Comparison of ENCODE assay signal across 7 cellular contexts in the genomic region with DNA sequence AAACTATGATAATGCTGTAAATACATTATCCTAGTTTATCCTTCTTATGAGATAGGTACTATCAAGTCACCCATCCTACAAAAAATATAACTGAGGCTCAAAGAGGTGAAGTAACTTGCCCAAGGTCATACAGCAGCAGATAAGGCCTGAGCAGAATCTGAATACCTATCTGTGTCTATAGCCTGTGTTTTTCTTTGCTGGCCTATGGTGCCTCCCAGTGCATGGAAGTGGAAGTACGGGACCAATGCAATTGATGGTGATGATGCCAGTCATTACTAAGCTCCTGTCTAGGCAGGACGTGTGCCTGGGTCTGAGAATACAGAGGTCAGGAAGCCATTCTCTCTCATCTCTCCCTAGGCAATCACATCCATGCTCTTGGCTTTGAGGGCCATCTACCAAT.
DNase-seq lines count a peak whose midpoint lies in the region; ATAC-seq, FAIRE-seq and TF ChIP-seq lines count a peak whose summit lies in the region.

No MANE protein-coding gene starts in this region.

- H3K9me1 ChIP-seq in keratinocyte (ENCODE audit: control insufficient read depth, extremely low read depth, insufficient read depth, low read length): no peaks in the 10 kb centered on the region

- H3K9me3 Mint-ChIP-seq in activated naive CD8-positive, alpha-beta T cell treated with anti-CD3 and anti-CD28 coated beads, Interleukin-2, amount 50 U/mL, for 24 hours: no peaks in the 10 kb centered on the region

- FAIRE-seq in keratinocyte (lab: Jason Lieb, UNC): peak; percentile 60

- H3K9me3 ChIP-seq in NT2/D1 (ENCODE audit: insufficient read depth, low read length) (no peaks in the 10 kb centered on the region), keratinocyte (ENCODE audit: control insufficient read depth, low read depth, low read length) (no peaks in the 10 kb centered on the region)

- dilution Hi-C loops in keratinocyte (cut with MboI; ENCODE audit: extremely low pct_ligation_motif_present, low sequenced_read_pairs): no loop called here

- no peaks in the 10 kb centered on the region for H3K36me3 ChIP-seq in NT2/D1 (ENCODE audit: insufficient read depth, insufficient read length, low read length)
- H3K36me3 ChIP-seq in keratinocyte (ENCODE audit: control insufficient read depth in 2 of 2, extremely low read depth in 1 of 2, insufficient read depth in 2 of 2, low read length in 2 of 2): peaks cover 61 to 87% of the 10 kb centered on the region in 2 experiments

- peaks cover 8% of the 10 kb centered on the region for H4K20me1 ChIP-seq in keratinocyte (ENCODE audit: control insufficient read depth, extremely low read depth, insufficient read depth, low read length)

- H3K79me2 ChIP-seq in keratinocyte (ENCODE audit: control insufficient read depth, insufficient read depth, low read length): peaks cover 4% of the 10 kb centered on the region

- no peak overlapping the region for H2AFZ ChIP-seq in keratinocyte (ENCODE audit: control insufficient read depth, low read length)

- H3K27ac Mint-ChIP-seq in activated naive CD8-positive, alpha-beta T cell treated with anti-CD3 and anti-CD28 coated beads, Interleukin-2, amount 50 U/mL, for 24 hours: no peak overlapping the region

- H3K27me3 Mint-ChIP-seq in activated naive CD8-positive, alpha-beta T cell treated with anti-CD3 and anti-CD28 coated beads, Interleukin-2, amount 50 U/mL, for 24 hours: no peaks in the 10 kb centered on the region

- DNase-seq in ELR (ENCODE audit: low read depth): peak; percentile 73
- peak; percentile 39 for DNase-seq in NT2/D1 (ENCODE audit: low read depth, low spot score)
- peak; percentile 34 for DNase-seq in activated naive CD8-positive, alpha-beta T cell treated with anti-CD3 and anti-CD28 coated beads, Interleukin-2, amount 50 U/mL, for 24 hours
- DNase-seq in keratinocyte (ENCODE audit: low read depth, low spot score): no peak
- DNase-seq in superior temporal gyrus (ENCODE audit: extremely low spot score): peak; percentile 22

- H3K9ac ChIP-seq in NT2/D1 (ENCODE audit: insufficient read length, low read depth) (no peak overlapping the region), keratinocyte (ENCODE audit: control insufficient read depth, extremely low read depth, insufficient read depth, low read length) (no peak overlapping the region)

- H3K4me2 ChIP-seq in keratinocyte (ENCODE audit: control insufficient read depth, extremely low read depth, insufficient read depth, low read depth, low read length): no peak overlapping the region

- ATAC-seq in GM19397 (IDR thresholded peaks at IDR 0.05; ENCODE audit: unreplicated experiment) (peak; percentile 71), HG03342 (IDR thresholded peaks at IDR 0.05; ENCODE audit: unreplicated experiment) (peak; percentile 93)
- peak; percentile 90 for ATAC-seq in activated naive CD8-positive, alpha-beta T cell treated with anti-CD3 and anti-CD28 coated beads, Interleukin-2, amount 50 U/mL, for 24 hours

- H3K4me3 ChIP-seq in NT2/D1 (ENCODE audit: insufficient read length, low read depth): no peak overlapping the region
- H3K4me3 ChIP-seq in keratinocyte (ENCODE audit: control insufficient read depth in 2 of 3, extremely low read depth in 1 of 3, insufficient read depth in 2 of 3, low read depth in 1 of 3, low read length in 3 of 3): no peak overlapping the region

- H3K27me3 ChIP-seq in NT2/D1 (ENCODE audit: insufficient read depth, insufficient read length): no peaks in the 10 kb centered on the region
- no peaks in the 10 kb centered on the region for H3K27me3 ChIP-seq in keratinocyte (ENCODE audit: control insufficient read depth, extremely low read depth, insufficient read depth, low read length)

- H3K4me1 ChIP-seq in NT2/D1 (ENCODE audit: insufficient read depth, insufficient read length) (no peaks in the 10 kb centered on the region), keratinocyte (ENCODE audit: control insufficient read depth, extremely low read depth, insufficient read depth, low read length) (peaks cover 5% of the 10 kb centered on the region)

- H3K4me3 Mint-ChIP-seq in activated naive CD8-positive, alpha-beta T cell treated with anti-CD3 and anti-CD28 coated beads, Interleukin-2, amount 50 U/mL, for 24 hours: no peak overlapping the region

- no peaks in the 10 kb centered on the region for H3K36me3 Mint-ChIP-seq in activated naive CD8-positive, alpha-beta T cell treated with anti-CD3 and anti-CD28 coated beads, Interleukin-2, amount 50 U/mL, for 24 hours (ENCODE audit: low read depth)

- H3K27ac ChIP-seq in keratinocyte (ENCODE audit: control insufficient read depth, insufficient read depth, low read length): no peak overlapping the region

- peaks cover 2% of the 10 kb centered on the region for H3K4me1 Mint-ChIP-seq in activated naive CD8-positive, alpha-beta T cell treated with anti-CD3 and anti-CD28 coated beads, Interleukin-2, amount 50 U/mL, for 24 hours

- peak; percentile 57 to 69 (median 61) for TF ChIP-seq CTCF in keratinocyte (optimal IDR thresholded peaks at IDR 0.05 in 1 of 3, IDR thresholded peaks at IDR 0.05 in 1 of 3, conservative IDR thresholded peaks at IDR 0.05 in 1 of 3; ENCODE audit: extremely low read depth in 1 of 3, insufficient read depth in 2 of 3, low read length in 3 of 3)
